23 cellular contexts compared by ENCODE assay signal in the genomic region with DNA sequence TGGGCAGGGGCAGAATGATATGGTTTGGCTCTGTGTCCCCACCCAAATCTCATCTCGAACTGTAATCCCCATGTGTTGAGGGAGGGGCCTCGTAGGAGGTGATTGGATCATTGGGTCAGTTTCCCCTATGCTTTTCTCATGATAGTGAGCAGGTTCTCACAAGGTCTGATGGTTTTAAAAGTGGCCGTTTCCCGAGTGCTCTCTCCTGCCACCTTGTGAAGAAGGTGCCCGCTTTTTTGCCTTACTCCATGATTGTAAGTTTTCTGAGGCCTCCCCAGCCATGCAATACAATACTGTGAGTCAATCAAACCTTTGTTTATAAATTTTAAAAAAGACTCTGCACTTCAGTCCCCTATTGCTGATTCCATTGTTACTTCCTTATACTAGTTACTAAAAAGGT.
"Had no signal": no experiment of that assay in that cellular context is flagged by ENCODE, and none has a peak within 500 bp of the region (broad histone marks: within the 10 kb centered on the region; RNA-seq: fewer than 3 reads in every experiment).

No MANE protein-coding gene starts in this region.

- H3K27ac ChIP-seq: colonic mucosa, left ventricle myocardium inferior, prostate gland, suprapubic skin, transverse colon, uterus, WERI-Rb-1 had no signal

- H3K4me1 ChIP-seq: colonic mucosa, left ventricle myocardium inferior, prostate gland, suprapubic skin, transverse colon, uterus had no signal

- H3K4me3 Mint-ChIP-seq: activated naive CD8-positive, alpha-beta T cell; activated T-helper 1 cell treated with anti-CD3 and anti-CD28 coated beads, Interleukin-12 subunit alpha, Interleukin-12 subunit beta, Interleukin-2, Interleukin-4 antibody, amounts not matched to agents 30 ng/mL and 10 ng/mL and 1 ng/mL, durations not matched to agents 14 hours and 24 hours and 36 hours; immature natural killer cell; memory B cell; naive B cell; neural crest cell; stimulated activated naive CD8-positive, alpha-beta T cell treated with anti-CD3 and anti-CD28 coated beads, Interleukin-15, amount 100 ng/mL, for 72 hours had no signal

- DNase-seq: activated CD4-positive, alpha-beta T cell treated with anti-CD3 and anti-CD28 coated beads, Interleukin-2, amount 50 U/mL, for 48 hours; activated gamma-delta T cell treated with Interleukin-2 at 50 U/mL for 16 hours; colonic mucosa; foreskin melanocyte; head of caudate nucleus; immature natural killer cell; kidney glomerular epithelial cell; left ventricle myocardium inferior; mucosa of descending colon; naive B cell; right cardiac atrium; small intestine; stimulated activated CD4-positive, alpha-beta T cell treated with anti-CD3 and anti-CD28 coated beads, Interleukin-4, amount 100 ng/mL, for 1 hour; stimulated activated naive CD8-positive, alpha-beta T cell treated with anti-CD3 and anti-CD28 coated beads, Interleukin-15, amount 100 ng/mL, for 72 hours; transverse colon; uterus; WERI-Rb-1 had no signal

- H3K36me3 ChIP-seq: colonic mucosa, prostate gland, uterus had no signal

- H3K9me3 ChIP-seq: colonic mucosa, left ventricle myocardium inferior, mucosa of descending colon, prostate gland, suprapubic skin, transverse colon, uterus had no signal

- H3K9me3 Mint-ChIP-seq: activated T-helper 1 cell treated with anti-CD3 and anti-CD28 coated beads, Interleukin-12 subunit alpha, Interleukin-12 subunit beta, Interleukin-2, Interleukin-4 antibody, amounts not matched to agents 30 ng/mL and 10 ng/mL and 1 ng/mL, durations not matched to agents 14 hours and 24 hours and 36 hours; immature natural killer cell; memory B cell; neural crest cell; stimulated activated naive CD8-positive, alpha-beta T cell treated with anti-CD3 and anti-CD28 coated beads, Interleukin-15, amount 100 ng/mL, for 72 hours had no signal

- H3K27me3 ChIP-seq: colonic mucosa, suprapubic skin, transverse colon, uterus had no signal

- H3K4me3 ChIP-seq: colonic mucosa, left ventricle myocardium inferior, mucosa of descending colon, prostate gland, suprapubic skin, transverse colon, uterus had no signal

- ATAC-seq: mucosa of descending colon; right cardiac atrium; stimulated activated naive CD8-positive, alpha-beta T cell treated with anti-CD3 and anti-CD28 coated beads, Interleukin-15, amount 100 ng/mL, for 72 hours had no signal

- H3K27me3 Mint-ChIP-seq: activated naive CD8-positive, alpha-beta T cell; memory B cell; naive B cell; stimulated activated naive CD8-positive, alpha-beta T cell treated with anti-CD3 and anti-CD28 coated beads, Interleukin-15, amount 100 ng/mL, for 72 hours had no signal

- H3K27ac Mint-ChIP-seq: activated naive CD8-positive, alpha-beta T cell; activated T-helper 1 cell treated with anti-CD3 and anti-CD28 coated beads, Interleukin-12 subunit alpha, Interleukin-12 subunit beta, Interleukin-2, Interleukin-4 antibody, amounts not matched to agents 30 ng/mL and 10 ng/mL and 1 ng/mL, durations not matched to agents 14 hours and 24 hours and 36 hours; immature natural killer cell; memory B cell; naive B cell; stimulated activated naive CD8-positive, alpha-beta T cell treated with anti-CD3 and anti-CD28 coated beads, Interleukin-15, amount 100 ng/mL, for 72 hours had no signal

- FAIRE-seq: small intestine had no signal

- H3K4me1 Mint-ChIP-seq: immature natural killer cell; memory B cell; naive B cell; neural crest cell; stimulated activated naive CD8-positive, alpha-beta T cell treated with anti-CD3 and anti-CD28 coated beads, Interleukin-15, amount 100 ng/mL, for 72 hours had no signal
